11 cellular contexts compared by ENCODE assay signal in the genomic region with DNA sequence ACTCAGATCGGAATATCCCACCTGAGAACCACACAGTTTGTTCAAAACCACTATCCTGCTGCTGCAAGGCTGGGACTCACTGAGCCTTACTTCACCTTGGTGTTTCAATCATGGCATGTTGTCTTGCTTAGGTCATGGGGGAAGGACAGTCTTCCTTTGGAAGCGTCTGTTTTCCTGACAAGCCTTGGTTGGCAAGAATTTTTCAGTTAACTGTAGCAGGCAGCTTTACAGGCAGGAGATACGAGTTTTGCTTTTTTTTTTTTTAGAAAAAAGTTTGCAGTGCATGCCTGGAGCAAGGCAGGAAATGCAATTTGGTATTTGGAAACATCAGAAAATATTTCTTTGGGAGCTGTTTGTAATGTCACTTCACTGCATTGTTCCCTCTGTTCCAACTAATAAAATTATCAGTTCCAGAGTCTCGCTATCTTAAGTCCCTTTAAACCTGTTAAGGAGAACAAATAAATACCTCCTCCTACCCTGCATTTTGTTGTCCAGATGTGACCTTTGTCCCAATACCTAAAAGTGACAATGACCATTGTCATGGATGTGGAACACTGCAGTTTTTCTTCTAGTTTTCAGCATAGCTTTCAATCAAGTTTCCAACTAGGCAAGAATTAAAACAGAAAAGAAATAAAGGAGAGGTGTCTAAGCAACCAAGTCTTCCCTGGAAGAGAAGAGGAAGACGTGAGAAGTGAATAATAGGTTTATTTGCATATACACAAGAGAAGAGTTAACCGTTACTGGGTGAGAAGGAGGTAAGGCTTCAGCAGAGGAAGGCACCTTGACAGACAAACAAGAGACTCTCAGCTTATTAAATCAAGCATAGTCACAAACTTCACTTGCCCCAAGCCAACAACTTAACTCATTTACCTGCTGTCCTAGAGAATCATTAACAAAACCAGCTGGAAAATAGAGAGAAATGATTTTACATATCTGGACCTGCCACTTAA.
DNase-seq lines count a peak whose midpoint lies in the region; ATAC-seq, FAIRE-seq and TF ChIP-seq lines count a peak whose summit lies in the region.
"Had no signal": no experiment of that assay in that cellular context is flagged by ENCODE, and none has a peak within 500 bp of the region (broad histone marks: within the 10 kb centered on the region; RNA-seq: fewer than 3 reads in every experiment).

No MANE protein-coding gene starts in this region.

- dilution Hi-C loops in endothelial cell of umbilical vein (cut with MboI; ENCODE audit: extremely low pct_ligation_motif_present, low sequenced_read_pairs) = no loop called here

- H3K4me3 ChIP-seq in breast epithelium = peak overlapping the region in 1 of 3 donors; percentile 17
- H3K4me3 ChIP-seq in endothelial cell of umbilical vein (replicated peaks in 1 of 3; ENCODE audit: insufficient read depth in 1 of 3, low read depth in 1 of 3, low read length in 3 of 3) = no peak overlapping the region
- peak overlapping the region; percentile 2 for H3K4me3 ChIP-seq in neural cell (ENCODE audit: low read length)
- no peak overlapping the region for H3K4me3 ChIP-seq in upper lobe of left lung

- no TSS peak for BruUV-seq in MCF 10A (replicated peaks; lab: Mats Ljungman, UMichigan)
- TSS peak; percentile 89 for BruUV-seq in endothelial cell of umbilical vein (replicated peaks; lab: Mats Ljungman, UMichigan)

- DNase-seq in breast epithelium (ENCODE audit: low spot score in 2 of 2) (no peak), MCF 10A (ENCODE audit: unreplicated experiment) (no peak), endothelial cell of umbilical vein (ENCODE audit: low read depth, low spot score) (peak; percentile 51), upper lobe of left lung (no peak), DMS53 treated with DMSO at 0.1 percent for 48 hours (lab: John Stamatoyannopoulos, UW; ENCODE audit: unreplicated experiment) (no peak), SIG-M5 treated with dmso at 0.1 percent for 504 hours (lab: John Stamatoyannopoulos, UW; ENCODE audit: unreplicated experiment) (no peak), NCI-H1105 treated with DMSO at 0.1 percent for 48 hours (lab: John Stamatoyannopoulos, UW) (no peak)
- DNase-seq: H7; stimulated activated CD4-positive, alpha-beta T cell treated with anti-CD3 and anti-CD28 coated beads, Interleukin-12 subunit alpha, Interleukin-12 subunit beta, amount 100 ng/mL, for 4 hours had no signal

- no peaks in the 10 kb centered on the region for H3K9me2 ChIP-seq in neural cell (ENCODE audit: insufficient read depth, low read length)

- H3K4me1 ChIP-seq in breast epithelium = peaks cover 18 to 23% of the 10 kb centered on the region in 2 donors
- H3K4me1 ChIP-seq in endothelial cell of umbilical vein (ENCODE audit: control insufficient read depth, extremely low read depth, insufficient read depth, low read length) = peaks cover 78% of the 10 kb centered on the region
- peaks cover 57 to 75% (median 63%) of the 10 kb centered on the region in 4 donors for H3K4me1 ChIP-seq in upper lobe of left lung

- H3K9me1 ChIP-seq in endothelial cell of umbilical vein (replicated peaks; ENCODE audit: control insufficient read depth, extremely low read depth, insufficient read depth, low read length) = no peaks in the 10 kb centered on the region

- H3K27me3 Mint-ChIP-seq in MCF 10A (ENCODE audit: insufficient read depth, unreplicated experiment) = no peaks in the 10 kb centered on the region
- H3K27me3 Mint-ChIP-seq: stimulated activated memory B cell treated with anti-CD40 and anti-IgM and Interleukin-4, amounts not matched to agents 10 μg/mL and 1 μg/mL and 100 μg/mL, for 72 hours had no signal

- FAIRE-seq in endothelial cell of umbilical vein (lab: Jason Lieb, UNC) = peak; percentile 57

- POLR2A ChIA-PET in MCF 10A (lab: Yijun Ruan, JAX) (interaction anchor here (0.5 to 2.2 kb wide), 6 partner anchors 9 to 1063 kb away, joined by 3 to 5 read pairs (median 3); no protein-coding TSS in a partner anchor), endothelial cell of umbilical vein (lab: Charles Lee) (interaction anchor here (0.6 to 1.2 kb wide), 3 partner anchors 12 to 187 kb away, joined by 3 to 5 read pairs (median 4); no protein-coding TSS in a partner anchor)

- no peak for ATAC-seq in upper lobe of left lung (ENCODE audit: low FRiP score in 2 of 2)
- ATAC-seq: stimulated activated memory B cell treated with anti-CD40 and anti-IgM and Interleukin-4, amounts not matched to agents 10 μg/mL and 1 μg/mL and 100 μg/mL, for 72 hours had no signal

- TF ChIP-seq EP300 in neural cell (conservative IDR thresholded peaks at IDR 0.05; ENCODE audit: poor library complexity, severe bottlenecking) = no peak
- TF ChIP-seq EP300 in upper lobe of left lung (IDR thresholded peaks at IDR 0.05) = no peak

- intact Hi-C loops in breast epithelium (cut with DNase I; ENCODE audit: low total_unique reads) (no loop called here), MCF 10A (cut with micrococcal nuclease) (no loop called here), endothelial cell of umbilical vein (cut with micrococcal nuclease) (no loop called here)

- peaks cover 34% of the 10 kb centered on the region for H3K36me3 Mint-ChIP-seq in MCF 10A (ENCODE audit: insufficient read depth, unreplicated experiment)

- CTCF ChIA-PET in MCF 10A (lab: Yijun Ruan, JAX) = interaction anchor here (0.6 to 1.4 kb wide), 7 partner anchors 15 to 244 kb away, joined by 3 to 5 read pairs (median 3); no protein-coding TSS in a partner anchor
- CTCF ChIA-PET in endothelial cell of umbilical vein (lab: Charles Lee) = interaction anchor here (0.8 to 3.5 kb wide), 8 partner anchors 9 to 139 kb away, joined by 3 to 25 read pairs (median 3); no protein-coding TSS in a partner anchor

- TF ChIP-seq POLR2A in breast epithelium (IDR thresholded peaks at IDR 0.05) (no peak), endothelial cell of umbilical vein (IDR thresholded peaks at IDR 0.05; ENCODE audit: low read depth, low read length) (no peak), upper lobe of left lung (IDR thresholded peaks at IDR 0.05) (no peak)

- H3K4me2 ChIP-seq in endothelial cell of umbilical vein (ENCODE audit: insufficient read depth, low read length) (peak overlapping the region; percentile 53), neural cell (ENCODE audit: low read length) (no peak overlapping the region)

- H3K9me3 ChIP-seq in breast epithelium = no peaks in the 10 kb centered on the region
- H3K9me3 ChIP-seq in endothelial cell of umbilical vein (replicated peaks; ENCODE audit: control insufficient read depth, insufficient read depth, low read length) = no peaks in the 10 kb centered on the region
- no peaks in the 10 kb centered on the region for H3K9me3 ChIP-seq in neural cell (ENCODE audit: low read length)
- no peaks in the 10 kb centered on the region for H3K9me3 ChIP-seq in upper lobe of left lung

- H3F3A ChIP-seq in neural cell (ENCODE audit: insufficient read depth, low read length, poor library complexity, severe bottlenecking) = peaks cover 3% of the 10 kb centered on the region

- no peaks in the 10 kb centered on the region for H3K36me3 ChIP-seq in breast epithelium
- H3K36me3 ChIP-seq in endothelial cell of umbilical vein (ENCODE audit: control insufficient read depth in 2 of 2, extremely low read depth in 1 of 2, insufficient read depth in 2 of 2, low read length in 2 of 2) = peaks cover 4 to 13% of the 10 kb centered on the region in 2 experiments
- no peaks in the 10 kb centered on the region for H3K36me3 ChIP-seq in neural cell (ENCODE audit: insufficient read depth, low read length)
- peaks cover 15 to 24% (median 20%) of the 10 kb centered on the region in 4 donors for H3K36me3 ChIP-seq in upper lobe of left lung

- TF ChIP-seq CTCF in breast epithelium (IDR thresholded peaks at IDR 0.05) (no peak), MCF 10A (IDR thresholded peaks at IDR 0.05; ENCODE audit: unreplicated experiment) (no peak), endothelial cell of umbilical vein (IDR thresholded peaks at IDR 0.05; ENCODE audit: extremely low read depth in 1 of 2, insufficient read depth in 1 of 2, low read depth in 1 of 2, low read length in 2 of 2) (no peak), neural cell (IDR thresholded peaks at IDR 0.05; ENCODE audit: poor library complexity, severe bottlenecking) (no peak), upper lobe of left lung (IDR thresholded peaks at IDR 0.05) (no peak)

- TF ChIP-seq RAD21 in neural cell (conservative IDR thresholded peaks at IDR 0.05) = no peak

- H4K20me1 ChIP-seq in endothelial cell of umbilical vein (replicated peaks; ENCODE audit: control insufficient read depth, extremely low read depth, insufficient read depth, low read length) (no peaks in the 10 kb centered on the region), neural cell (ENCODE audit: insufficient read depth) (no peaks in the 10 kb centered on the region)

- no peaks in the 10 kb centered on the region for H3K27me3 ChIP-seq in breast epithelium
- H3K27me3 ChIP-seq in endothelial cell of umbilical vein (ENCODE audit: control insufficient read depth in 2 of 2, insufficient read depth in 2 of 2, low read length in 2 of 2) = no peaks in the 10 kb centered on the region
- no peaks in the 10 kb centered on the region for H3K27me3 ChIP-seq in neural cell (ENCODE audit: insufficient read depth, low read depth, low read length)
- no peaks in the 10 kb centered on the region for H3K27me3 ChIP-seq in upper lobe of left lung

- WGBS in upper lobe of left lung, 2 donors = 37 to 41% methylated on average over 6 of the region's 6 CpGs

- H3K4me1 Mint-ChIP-seq in MCF 10A (ENCODE audit: insufficient read depth, unreplicated experiment) = peaks cover 23% of the 10 kb centered on the region

- H3K27ac Mint-ChIP-seq in MCF 10A (ENCODE audit: low read depth, unreplicated experiment) = no peak overlapping the region
- H3K27ac Mint-ChIP-seq: stimulated activated memory B cell treated with anti-CD40 and anti-IgM and Interleukin-4, amounts not matched to agents 10 μg/mL and 1 μg/mL and 100 μg/mL, for 72 hours had no signal

- H2AFZ ChIP-seq in endothelial cell of umbilical vein (ENCODE audit: low read depth, low read length) (no peak overlapping the region), neural cell (ENCODE audit: low read depth, low read length) (no peak overlapping the region)

- H3K79me2 ChIP-seq in endothelial cell of umbilical vein (ENCODE audit: control insufficient read depth, insufficient read depth, low read length) = peaks cover 10% of the 10 kb centered on the region
- no peaks in the 10 kb centered on the region for H3K79me2 ChIP-seq in neural cell (replicated peaks; ENCODE audit: insufficient read depth, low read length)

- H3K4me3 Mint-ChIP-seq in MCF 10A (ENCODE audit: unreplicated experiment) = no peak overlapping the region
- H3K4me3 Mint-ChIP-seq: stimulated activated memory B cell treated with anti-CD40 and anti-IgM and Interleukin-4, amounts not matched to agents 10 μg/mL and 1 μg/mL and 100 μg/mL, for 72 hours had no signal

- peak overlapping the region; percentile 53 to 84 for H3K27ac ChIP-seq in breast epithelium
- H3K27ac ChIP-seq in endothelial cell of umbilical vein (ENCODE audit: insufficient read depth, low read depth, low read length) = peak overlapping the region; percentile 69
- H3K27ac ChIP-seq in neural cell (ENCODE audit: low read length) = peak overlapping the region; percentile 44
- H3K27ac ChIP-seq in upper lobe of left lung = peak overlapping the region; percentile 72 to 84 (median 78)

- H3K9ac ChIP-seq in endothelial cell of umbilical vein (replicated peaks; ENCODE audit: extremely low read depth, insufficient read depth, low read length) = peak overlapping the region; percentile 28
- H3K9ac ChIP-seq in neural cell (ENCODE audit: low read length) = no peak overlapping the region

- no peaks in the 10 kb centered on the region for H3K9me3 Mint-ChIP-seq in MCF 10A (ENCODE audit: unreplicated experiment)
- H3K9me3 Mint-ChIP-seq: stimulated activated memory B cell treated with anti-CD40 and anti-IgM and Interleukin-4, amounts not matched to agents 10 μg/mL and 1 μg/mL and 100 μg/mL, for 72 hours had no signal
